Comparison of ENCODE assay signal across 37 cellular contexts in the genomic region with DNA sequence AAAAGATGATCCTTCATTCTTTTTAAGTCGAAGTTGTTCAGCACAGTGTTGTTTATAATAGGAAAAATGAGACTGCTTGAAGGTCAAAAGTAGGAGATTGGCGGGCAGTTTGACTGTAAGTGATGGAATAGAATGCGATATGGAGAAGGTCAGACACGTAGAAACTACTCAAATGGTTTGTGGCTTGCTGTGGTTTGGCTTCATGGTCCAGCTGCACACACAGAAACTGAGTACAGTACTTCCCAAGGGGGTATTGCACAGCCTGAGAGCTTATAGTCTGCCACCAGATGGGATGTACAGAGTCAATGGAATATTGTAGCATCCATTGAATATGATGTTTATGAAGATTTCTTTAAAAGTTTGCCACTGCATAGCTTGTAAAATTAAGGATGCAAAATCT. TPM values are rescaled to one million over a fixed set of nuclear protein-coding genes. Genes with fewer than 3 reads are reported as not detected.
"Had no signal": no experiment of that assay in that cellular context is flagged by ENCODE, and none has a peak within 500 bp of the region (broad histone marks: within the 10 kb centered on the region; RNA-seq: fewer than 3 reads in every experiment).

No MANE protein-coding gene starts in this region.

- H3K36me3 Mint-ChIP-seq: activated CD8-positive, alpha-beta memory T cell treated with anti-CD3 and anti-CD28 coated beads, Interleukin-2, amount 10 ng/mL, durations not matched to agents 7 days and 5 days; activated naive CD4-positive, alpha-beta T cell treated with anti-CD3 and anti-CD28 coated beads, Interleukin-2, amount 10 ng/mL, durations not matched to agents 7 days and 5 days; activated naive CD4-positive, alpha-beta T cell treated with anti-CD3 and anti-CD28 coated beads, Interleukin-2, amount 50 U/mL, for 24 hours; activated naive CD8-positive, alpha-beta T cell; activated naive CD8-positive, alpha-beta T cell treated with anti-CD3 and anti-CD28 coated beads, Interleukin-2, amount 10 ng/mL, durations not matched to agents 7 days and 5 days; brain; WTC11 had no signal

- H3K27ac Mint-ChIP-seq: activated CD4-positive, alpha-beta memory T cell treated with anti-CD3 and anti-CD28 coated beads, Interleukin-2, amount 10 ng/mL, durations not matched to agents 7 days and 5 days; activated CD4-positive, alpha-beta T cell treated with anti-CD3 and anti-CD28 coated beads for 36 hours; activated CD4-positive, alpha-beta T cell treated with anti-CD3 and anti-CD28 coated beads, Interleukin-2, amount 10 ng/mL, durations not matched to agents 7 days and 5 days; activated CD8-positive, alpha-beta memory T cell treated with anti-CD3 and anti-CD28 coated beads, Interleukin-2, amount 10 ng/mL, durations not matched to agents 7 days and 5 days; activated CD8-positive, alpha-beta T cell treated with anti-CD3 and anti-CD28 coated beads, Interleukin-2, amount 10 ng/mL, durations not matched to agents 7 days and 5 days; activated naive CD4-positive, alpha-beta T cell treated with anti-CD3 and anti-CD28 coated beads, Interleukin-2, amount 10 ng/mL, durations not matched to agents 7 days and 5 days; activated naive CD4-positive, alpha-beta T cell treated with anti-CD3 and anti-CD28 coated beads, Interleukin-2, amount 50 U/mL, for 24 hours; activated naive CD8-positive, alpha-beta T cell; activated naive CD8-positive, alpha-beta T cell treated with anti-CD3 and anti-CD28 coated beads, Interleukin-2, amount 10 ng/mL, durations not matched to agents 7 days and 5 days; activated naive CD8-positive, alpha-beta T cell treated with anti-CD3 and anti-CD28 coated beads, Interleukin-2, amount 50 U/mL, for 24 hours; activated T-cell treated with anti-CD3 and anti-CD28 coated beads, Interleukin-2, amount 50 U/mL, for 24 hours; activated T-helper 2 cell treated with anti-CD3 and anti-CD28 coated beads, Interferon-gamma antibody, Interleukin-2, Interleukin-4, amounts not matched to agents 10 μg/mL and 5 μg/mL and 100 μg/mL, durations not matched to agents 14 hours and 24 hours and 36 hours; brain; T-helper 1 cell treated with Interleukin-12 subunit alpha and Interleukin-12 subunit beta and Interleukin-4 antibody, amounts not matched to agents 30 μg/mL and 1 μg/mL, for 36 hours; T-helper 2 cell treated with Interferon-gamma antibody and Interleukin-4, amounts not matched to agents 5 μg/mL and 100 μg/mL, for 36 hours; WTC11 had no signal

- DNase-seq: activated CD4-positive, alpha-beta memory T cell treated with anti-CD3 and anti-CD28 coated beads, Interleukin-2, amount 10 ng/mL, durations not matched to agents 7 days and 5 days; activated CD4-positive, alpha-beta T cell treated with anti-CD3 and anti-CD28 coated beads for 1 hour; activated CD4-positive, alpha-beta T cell treated with anti-CD3 and anti-CD28 coated beads for 36 hours; activated CD4-positive, alpha-beta T cell treated with anti-CD3 and anti-CD28 coated beads for 48 hours; activated CD4-positive, alpha-beta T cell treated with anti-CD3 and anti-CD28 coated beads, Interleukin-2, amount 10 ng/mL, durations not matched to agents 7 days and 5 days; activated CD4-positive, alpha-beta T cell treated with anti-CD3 and anti-CD28 coated beads, Interleukin-2, amount 50 U/mL, for 48 hours; activated CD4-positive, CD25-positive, alpha-beta regulatory T cell; activated CD8-positive, alpha-beta memory T cell treated with anti-CD3 and anti-CD28 coated beads for 24 hours; activated CD8-positive, alpha-beta memory T cell treated with anti-CD3 and anti-CD28 coated beads, Interleukin-2, amount 10 ng/mL, durations not matched to agents 7 days and 5 days; activated CD8-positive, alpha-beta memory T cell treated with anti-CD3 and anti-CD28 coated beads, Interleukin-2, amount 50 U/mL, for 48 hours; activated CD8-positive, alpha-beta T cell treated with anti-CD3 and anti-CD28 coated beads, Interleukin-2, amount 10 ng/mL, durations not matched to agents 7 days and 5 days; activated effector memory CD4-positive, alpha-beta T cell treated with Interleukin-2 at 50 U/mL for 16 hours; activated gamma-delta T cell; activated naive CD4-positive, alpha-beta T cell treated with anti-CD3 and anti-CD28 coated beads, Interleukin-2, amount 10 ng/mL, durations not matched to agents 7 days and 5 days; activated naive CD4-positive, alpha-beta T cell treated with Interleukin-2 at 50 U/mL for 16 hours; activated naive CD8-positive, alpha-beta T cell treated with anti-CD3 and anti-CD28 coated beads, Interleukin-2, amount 10 ng/mL, durations not matched to agents 7 days and 5 days; activated naive CD8-positive, alpha-beta T cell treated with anti-CD3 and anti-CD28 coated beads, Interleukin-2, amount 50 U/mL, for 24 hours; activated T-cell treated with anti-CD3 and anti-CD28 coated beads, Interleukin-2, amount 50 U/mL, for 24 hours; activated T-cell treated with anti-CD3 and anti-CD28 coated beads, Interleukin-2, amount 50 U/mL, for 48 hours; amygdala; anterior cingulate cortex; caudate nucleus; cerebellar nuclear complex; T-helper 1 cell; T-helper 2 cell; T-helper 9 cell; WERI-Rb-1 had no signal

- H3K9me3 Mint-ChIP-seq: activated T-helper 2 cell treated with anti-CD3 and anti-CD28 coated beads, Interferon-gamma antibody, Interleukin-2, Interleukin-4, amounts not matched to agents 10 μg/mL and 5 μg/mL and 100 μg/mL, durations not matched to agents 14 hours and 24 hours and 36 hours; T-helper 2 cell treated with Interferon-gamma antibody and Interleukin-4, amounts not matched to agents 5 μg/mL and 100 μg/mL, for 36 hours had no signal

- H3K27me3 Mint-ChIP-seq: activated CD4-positive, alpha-beta memory T cell treated with anti-CD3 and anti-CD28 coated beads, Interleukin-2, amount 10 ng/mL, durations not matched to agents 7 days and 5 days; activated CD4-positive, alpha-beta T cell treated with anti-CD3 and anti-CD28 coated beads, Interleukin-2, amount 10 ng/mL, durations not matched to agents 7 days and 5 days; activated CD8-positive, alpha-beta memory T cell treated with anti-CD3 and anti-CD28 coated beads, Interleukin-2, amount 10 ng/mL, durations not matched to agents 7 days and 5 days; activated naive CD4-positive, alpha-beta T cell treated with anti-CD3 and anti-CD28 coated beads, Interleukin-2, amount 10 ng/mL, durations not matched to agents 7 days and 5 days; activated naive CD4-positive, alpha-beta T cell treated with anti-CD3 and anti-CD28 coated beads, Interleukin-2, amount 50 U/mL, for 24 hours; activated naive CD8-positive, alpha-beta T cell; activated naive CD8-positive, alpha-beta T cell treated with anti-CD3 and anti-CD28 coated beads, Interleukin-2, amount 10 ng/mL, durations not matched to agents 7 days and 5 days; activated naive CD8-positive, alpha-beta T cell treated with anti-CD3 and anti-CD28 coated beads, Interleukin-2, amount 50 U/mL, for 24 hours; central memory CD8-positive, alpha-beta T cell had no signal

- H3K4me1 Mint-ChIP-seq: activated CD4-positive, alpha-beta memory T cell treated with anti-CD3 and anti-CD28 coated beads, Interleukin-2, amount 10 ng/mL, durations not matched to agents 7 days and 5 days; activated CD4-positive, alpha-beta T cell treated with anti-CD3 and anti-CD28 coated beads for 36 hours; activated CD4-positive, alpha-beta T cell treated with anti-CD3 and anti-CD28 coated beads, Interleukin-2, amount 10 ng/mL, durations not matched to agents 7 days and 5 days; activated CD8-positive, alpha-beta memory T cell treated with anti-CD3 and anti-CD28 coated beads, Interleukin-2, amount 10 ng/mL, durations not matched to agents 7 days and 5 days; activated naive CD4-positive, alpha-beta T cell treated with anti-CD3 and anti-CD28 coated beads, Interleukin-2, amount 10 ng/mL, durations not matched to agents 7 days and 5 days; activated naive CD4-positive, alpha-beta T cell treated with anti-CD3 and anti-CD28 coated beads, Interleukin-2, amount 50 U/mL, for 24 hours; activated naive CD8-positive, alpha-beta T cell treated with anti-CD3 and anti-CD28 coated beads, Interleukin-2, amount 10 ng/mL, durations not matched to agents 7 days and 5 days; activated naive CD8-positive, alpha-beta T cell treated with anti-CD3 and anti-CD28 coated beads, Interleukin-2, amount 50 U/mL, for 24 hours; brain; central memory CD8-positive, alpha-beta T cell; WTC11 had no signal

- H3K4me3 Mint-ChIP-seq: activated CD4-positive, alpha-beta memory T cell treated with anti-CD3 and anti-CD28 coated beads, Interleukin-2, amount 10 ng/mL, durations not matched to agents 7 days and 5 days; activated CD4-positive, alpha-beta T cell treated with anti-CD3 and anti-CD28 coated beads for 36 hours; activated CD4-positive, alpha-beta T cell treated with anti-CD3 and anti-CD28 coated beads, Interleukin-2, amount 10 ng/mL, durations not matched to agents 7 days and 5 days; activated CD8-positive, alpha-beta memory T cell treated with anti-CD3 and anti-CD28 coated beads, Interleukin-2, amount 10 ng/mL, durations not matched to agents 7 days and 5 days; activated CD8-positive, alpha-beta T cell treated with anti-CD3 and anti-CD28 coated beads, Interleukin-2, amount 10 ng/mL, durations not matched to agents 7 days and 5 days; activated naive CD4-positive, alpha-beta T cell treated with anti-CD3 and anti-CD28 coated beads, Interleukin-2, amount 10 ng/mL, durations not matched to agents 7 days and 5 days; activated naive CD4-positive, alpha-beta T cell treated with anti-CD3 and anti-CD28 coated beads, Interleukin-2, amount 50 U/mL, for 24 hours; activated naive CD8-positive, alpha-beta T cell; activated naive CD8-positive, alpha-beta T cell treated with anti-CD3 and anti-CD28 coated beads, Interleukin-2, amount 10 ng/mL, durations not matched to agents 7 days and 5 days; activated naive CD8-positive, alpha-beta T cell treated with anti-CD3 and anti-CD28 coated beads, Interleukin-2, amount 50 U/mL, for 24 hours; activated T-cell treated with anti-CD3 and anti-CD28 coated beads, Interleukin-2, amount 50 U/mL, for 24 hours; brain; central memory CD8-positive, alpha-beta T cell; T-helper 1 cell treated with Interleukin-12 subunit alpha and Interleukin-12 subunit beta and Interleukin-4 antibody, amounts not matched to agents 30 μg/mL and 1 μg/mL, for 36 hours; T-helper 2 cell treated with Interferon-gamma antibody and Interleukin-4, amounts not matched to agents 5 μg/mL and 100 μg/mL, for 36 hours; WTC11 had no signal

- ATAC-seq: activated CD4-positive, alpha-beta T cell treated with anti-CD3 and anti-CD28 coated beads for 36 hours; activated CD4-positive, CD25-positive, alpha-beta regulatory T cell treated with anti-CD3 and anti-CD28 coated beads, Interleukin-2, amount 50 U/mL, for 24 hours; activated CD8-positive, alpha-beta memory T cell treated with anti-CD3 and anti-CD28 coated beads, Interleukin-2, amount 10 ng/mL, durations not matched to agents 7 days and 5 days; activated CD8-positive, alpha-beta T cell treated with anti-CD3 and anti-CD28 coated beads, Interleukin-2, amount 10 ng/mL, durations not matched to agents 7 days and 5 days; activated naive CD8-positive, alpha-beta T cell treated with anti-CD3 and anti-CD28 coated beads, Interleukin-2, amount 50 U/mL, for 24 hours; WTC11 had no signal

RNA-seq across cellular contexts. Expression of a gene that starts 41.1 kb away (rescaled TPM):
- total RNA-seq: activated CD4-positive, alpha-beta memory T cell treated with anti-CD3 and anti-CD28 coated beads, Interleukin-2, amount 10 ng/mL, durations not matched to agents 7 days and 5 days; activated CD4-positive, alpha-beta T cell treated with anti-CD3 and anti-CD28 coated beads for 36 hours; activated CD4-positive, alpha-beta T cell treated with anti-CD3 and anti-CD28 coated beads, Interleukin-2, amount 10 ng/mL, durations not matched to agents 7 days and 5 days; activated CD8-positive, alpha-beta memory T cell treated with anti-CD3 and anti-CD28 coated beads, Interleukin-2, amount 10 ng/mL, durations not matched to agents 7 days and 5 days; activated CD8-positive, alpha-beta T cell treated with anti-CD3 and anti-CD28 coated beads, Interleukin-2, amount 10 ng/mL, durations not matched to agents 7 days and 5 days; activated naive CD8-positive, alpha-beta T cell treated with anti-CD3 and anti-CD28 coated beads, Interleukin-2, amount 10 ng/mL, durations not matched to agents 7 days and 5 days; activated T-helper 2 cell treated with anti-CD3 and anti-CD28 coated beads, Interferon-gamma antibody, Interleukin-2, Interleukin-4, amounts not matched to agents 10 μg/mL and 5 μg/mL and 100 μg/mL, durations not matched to agents 14 hours and 24 hours and 36 hours; bronchial epithelial cell; WTC11 had no signal
